In genomic region chrX:153474718-153475117, GRCh38 we compare ENCODE assay signal across 1 cellular context.
A peak's percentile ranks its signal among the peaks of the same experiment; 100 is the strongest.
TF ChIP-seq lines count a peak whose summit lies in the region.

No MANE protein-coding gene starts in this region.

TF ChIP-seq in WTC11, 78 proteins besides CTCF, POLR2A, EP300 and RAD21 (continued from another document):
- TF ChIP-seq ZBTB43 (CRISPR knock-in tag; IDR thresholded peaks at IDR 0.05) = no peak
- peak; percentile 20; the same call in 1 of the 2 replicates for TF ChIP-seq ETV6 (CRISPR knock-in tag; IDR thresholded peaks at IDR 0.05)
- TF ChIP-seq E2F4 (CRISPR knock-in tag; IDR thresholded peaks at IDR 0.05; ENCODE audit: borderline replicate concordance, low read depth) = no peak
- TF ChIP-seq ZNF416 (CRISPR knock-in tag; IDR thresholded peaks at IDR 0.05) = no peak
- TF ChIP-seq, protein P1, sequence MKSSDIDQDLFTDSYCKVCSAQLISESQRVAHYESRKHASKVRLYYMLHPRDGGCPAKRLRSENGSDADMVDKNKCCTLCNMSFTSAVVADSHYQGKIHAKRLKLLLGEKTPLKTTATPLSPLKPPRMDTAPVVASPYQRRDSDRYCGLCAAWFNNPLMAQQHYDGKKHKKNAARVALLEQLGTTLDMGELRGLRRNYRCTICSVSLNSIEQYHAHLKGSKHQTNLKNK (CRISPR knock-in tag; IDR thresholded peaks at IDR 0.05) = no peak
- no peak for TF ChIP-seq PRRX2 (CRISPR knock-in tag; IDR thresholded peaks at IDR 0.05)
- TF ChIP-seq, protein P2, sequence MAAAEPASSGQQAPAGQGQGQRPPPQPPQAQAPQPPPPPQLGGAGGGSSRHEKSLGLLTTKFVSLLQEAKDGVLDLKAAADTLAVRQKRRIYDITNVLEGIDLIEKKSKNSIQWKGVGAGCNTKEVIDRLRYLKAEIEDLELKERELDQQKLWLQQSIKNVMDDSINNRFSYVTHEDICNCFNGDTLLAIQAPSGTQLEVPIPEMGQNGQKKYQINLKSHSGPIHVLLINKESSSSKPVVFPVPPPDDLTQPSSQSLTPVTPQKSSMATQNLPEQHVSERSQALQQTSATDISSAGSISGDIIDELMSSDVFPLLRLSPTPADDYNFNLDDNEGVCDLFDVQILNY (CRISPR knock-in tag; IDR thresholded peaks at IDR 0.05) = 0 out of 2 replicates have a peak, but pooled peaks have one; percentile 34
- no peak for TF ChIP-seq SOX15 (CRISPR knock-in tag; IDR thresholded peaks at IDR 0.05)
- no peak for TF ChIP-seq PREB (CRISPR knock-in tag; IDR thresholded peaks at IDR 0.05; ENCODE audit: borderline replicate concordance)
- TF ChIP-seq NR2C2 (CRISPR knock-in tag; IDR thresholded peaks at IDR 0.05) = no peak
- no peak for TF ChIP-seq GRHL2 (CRISPR knock-in tag; IDR thresholded peaks at IDR 0.05; ENCODE audit: insufficient replicate concordance, severe bottlenecking)
- TF ChIP-seq, protein P3, sequence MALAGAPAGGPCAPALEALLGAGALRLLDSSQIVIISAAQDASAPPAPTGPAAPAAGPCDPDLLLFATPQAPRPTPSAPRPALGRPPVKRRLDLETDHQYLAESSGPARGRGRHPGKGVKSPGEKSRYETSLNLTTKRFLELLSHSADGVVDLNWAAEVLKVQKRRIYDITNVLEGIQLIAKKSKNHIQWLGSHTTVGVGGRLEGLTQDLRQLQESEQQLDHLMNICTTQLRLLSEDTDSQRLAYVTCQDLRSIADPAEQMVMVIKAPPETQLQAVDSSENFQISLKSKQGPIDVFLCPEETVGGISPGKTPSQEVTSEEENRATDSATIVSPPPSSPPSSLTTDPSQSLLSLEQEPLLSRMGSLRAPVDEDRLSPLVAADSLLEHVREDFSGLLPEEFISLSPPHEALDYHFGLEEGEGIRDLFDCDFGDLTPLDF (CRISPR knock-in tag; IDR thresholded peaks at IDR 0.05) = no peak
